In the genomic region with DNA sequence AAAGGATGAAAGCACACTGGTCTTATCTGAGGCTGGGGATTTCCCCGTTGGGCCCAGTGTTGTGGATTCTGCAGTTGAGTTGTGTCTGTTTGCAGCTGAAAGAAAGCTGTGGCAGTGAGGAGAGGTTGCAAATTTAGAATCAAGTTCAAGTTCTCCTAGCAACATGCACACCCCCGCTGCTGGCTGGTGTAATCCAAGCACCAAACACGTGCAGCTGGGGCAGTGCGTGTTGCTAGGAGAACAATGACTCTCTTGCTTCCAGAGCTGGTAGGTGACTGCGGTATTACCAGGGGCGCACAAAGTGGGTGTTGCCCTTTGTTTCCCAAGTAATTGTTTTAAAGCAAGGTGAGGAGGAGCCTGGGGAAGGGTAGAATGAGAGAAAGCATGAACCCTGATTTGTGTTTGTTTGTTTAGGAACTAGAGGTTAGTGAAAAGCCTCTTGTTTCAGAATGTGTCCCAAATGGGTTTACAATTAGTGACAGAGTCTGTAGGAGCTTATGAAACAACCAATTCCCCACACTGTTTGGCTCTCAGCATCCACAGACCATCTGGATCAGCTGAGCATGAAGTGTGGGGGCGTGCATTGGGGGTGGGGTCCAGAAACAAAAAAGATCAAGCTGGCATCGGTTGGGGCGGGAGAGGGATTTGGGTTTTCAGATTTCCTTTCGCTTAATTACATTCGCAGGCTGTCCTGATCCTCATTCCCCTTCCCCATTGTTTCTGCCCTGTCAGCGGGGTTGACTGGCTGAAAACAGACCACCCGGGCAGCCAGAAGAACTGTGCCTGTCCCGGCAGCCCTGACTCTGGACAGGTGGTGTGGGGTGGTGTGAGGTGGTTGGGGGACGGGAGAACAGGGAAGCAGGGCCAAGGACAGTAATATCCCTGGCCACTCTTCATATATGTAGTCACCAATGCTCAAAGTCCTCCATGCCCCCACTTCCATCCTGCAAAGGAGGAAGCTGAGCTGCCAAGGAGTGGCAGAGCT, we compare ENCODE assay signal across 9 cellular contexts.
A peak's percentile ranks its signal among the peaks of the same experiment; 100 is the strongest.
DNase-seq lines count a peak whose midpoint lies in the region; ATAC-seq and TF ChIP-seq lines count a peak whose summit lies in the region.
"Had no signal": no experiment of that assay in that cellular context is flagged by ENCODE, and none has a peak within 500 bp of the region (broad histone marks: within the 10 kb centered on the region; RNA-seq: fewer than 3 reads in every experiment).

No MANE protein-coding gene starts in this region.

- ATAC-seq in GM21825 (IDR thresholded peaks at IDR 0.05; ENCODE audit: unreplicated experiment) (no peak), GM18907 (IDR thresholded peaks at IDR 0.05; ENCODE audit: unreplicated experiment) (no peak), HG03095 (IDR thresholded peaks at IDR 0.05; ENCODE audit: unreplicated experiment) (no peak)

- peak; percentile 92 for DNase-seq in DMS 273 (lab: John Stamatoyannopoulos, UW; ENCODE audit: unreplicated experiment)
- DNase-seq in NCI-H1436 (lab: John Stamatoyannopoulos, UW) = peak; percentile 48
- peak; percentile 41 for DNase-seq in activated CD4-positive, alpha-beta T cell treated with anti-CD3 and anti-CD28 coated beads, Interleukin-2, amount 50 U/mL, for 1 hour
- peak; percentile 70 for DNase-seq in fibroblast of mammary gland (ENCODE audit: low read depth)
- peak; percentile 78 for DNase-seq in occipital lobe (lab: John Stamatoyannopoulos, UW)

- TF ChIP-seq CTCF in fibroblast of mammary gland (conservative IDR thresholded peaks at IDR 0.05; ENCODE audit: control insufficient read depth, insufficient read depth, low read depth, low read length) = no peak

- H3K4me3 ChIP-seq in fibroblast of mammary gland (ENCODE audit: control insufficient read depth, low read depth, low read length) = no peak overlapping the region
- H3K4me3 ChIP-seq: suprapubic skin had no signal

Comparison
In these comparisons a context has a peak if more than half of its experiments do, and no peak if none do; other contexts are left out.
1. DNase-seq: peak in every context shown above with its lines; median percentile 92 in DMS 273; 78 in occipital lobe; 70 in fibroblast of mammary gland; 48 in NCI-H1436; 41 in activated CD4-positive, alpha-beta T cell treated with anti-CD3 and anti-CD28 coated beads, Interleukin-2, amount 50 U/mL, for 1 hour.